ENCODE assay signal across 22 cellular contexts in genomic region chr11:12361650-12362049, GRCh38. TPM values are rescaled to one million over a fixed set of nuclear protein-coding genes. Genes with fewer than 3 reads are reported as not detected.
DNase-seq lines count a peak whose midpoint lies in the region; ATAC-seq and TF ChIP-seq lines count a peak whose summit lies in the region.
"Had no signal": no experiment of that assay in that cellular context is flagged by ENCODE, and none has a peak within 500 bp of the region (broad histone marks: within the 10 kb centered on the region; RNA-seq: fewer than 3 reads in every experiment).

No MANE protein-coding gene starts in this region.

- H3K27ac ChIP-seq in CD4-positive, alpha-beta T cell (ENCODE audit: low read depth, low read length): no peak overlapping the region
- no peak overlapping the region for H3K27ac ChIP-seq in HEK293 (ENCODE audit: extremely low read depth, low read depth, low read length)
- H3K27ac ChIP-seq in muscle layer of colon (ENCODE audit: low read depth, low read length): peak overlapping the region; percentile 36
- H3K27ac ChIP-seq: lower lobe of right lung had no signal

- H3K4me1 ChIP-seq in HEK293 (ENCODE audit: control insufficient read depth, insufficient read depth, low read length) (no peaks in the 10 kb centered on the region), muscle layer of colon (ENCODE audit: insufficient read depth, low read length) (peaks cover 31% of the 10 kb centered on the region), Caco-2 (peaks cover 18% of the 10 kb centered on the region)
- H3K4me1 ChIP-seq: lower lobe of right lung had no signal

- DNase-seq in CD4-positive, alpha-beta T cell: no peak
- no peak for DNase-seq in T-helper 17 cell
- DNase-seq in Caco-2: no peak
- no peak for DNase-seq in left cardiac atrium
- DNase-seq: activated CD4-positive, alpha-beta T cell treated with anti-CD3 and anti-CD28 coated beads, Interleukin-2, amount 10 ng/mL, durations not matched to agents 7 days and 5 days; C1 segment of cervical spinal cord; DMS53; foreskin fibroblast; KBM-7; lower lobe of right lung; MV-4-11; NCI-H2029 treated with DMSO at 0.1 percent for 48 hours; NCI-H526 treated with DMSO at 0.1 percent for 48 hours; SIG-M5; stimulated activated naive B cell treated with anti-CD40 and anti-IgM and Interleukin-4, amounts not matched to agents 10 μg/mL and 1 μg/mL and 100 μg/mL, for 72 hours; T-helper 1 cell had no signal

- H3K4me3 ChIP-seq in HEK293 (ENCODE audit: low read depth, low read length): no peak overlapping the region
- no peak overlapping the region for H3K4me3 ChIP-seq in muscle layer of colon (ENCODE audit: low read depth in 1 of 2, low read length in 2 of 2)
- no peak overlapping the region for H3K4me3 ChIP-seq in Caco-2 (ENCODE audit: low read depth, low read length)
- H3K4me3 ChIP-seq: hepatocyte, lower lobe of right lung had no signal

- BruUV-seq in Caco-2 (replicated peaks; lab: Mats Ljungman, UMichigan): no TSS peak

- POLR2A ChIA-PET in CD4-positive, alpha-beta T cell (lab: Charles Lee): interaction anchor here (0.9 kb wide), 1 partner anchor 16 kb away, joined by 3 read pairs; the partner anchor contains the start of gene PARVA
- POLR2A ChIA-PET in HEK293 (lab: Yijun Ruan, JAX) (no interaction called here), Caco-2 (lab: Charles Lee) (no interaction called here)

- peak overlapping the region; percentile 69 for H3K27ac Mint-ChIP-seq in CD4-positive, alpha-beta T cell
- peak overlapping the region; percentile 86 for H3K27ac Mint-ChIP-seq in T-helper 17 cell
- no peak overlapping the region for H3K27ac Mint-ChIP-seq in Caco-2 (ENCODE audit: unreplicated experiment)
- H3K27ac Mint-ChIP-seq: activated CD4-positive, alpha-beta T cell treated with anti-CD3 and anti-CD28 coated beads, Interleukin-2, amount 10 ng/mL, durations not matched to agents 7 days and 5 days; stimulated activated naive B cell treated with anti-CD40 and anti-IgM and Interleukin-4, amounts not matched to agents 10 μg/mL and 1 μg/mL and 100 μg/mL, for 72 hours had no signal

- no peak for TF ChIP-seq CTCF in CD4-positive, alpha-beta T cell (IDR thresholded peaks at IDR 0.05)
- TF ChIP-seq CTCF in HEK293 (tag by site-specific recombination; IDR thresholded peaks at IDR 0.05) (no peak), Caco-2 (IDR thresholded peaks at IDR 0.05; ENCODE audit: insufficient read depth in 1 of 2, low read depth in 1 of 2, low read length in 1 of 2, severe bottlenecking in 1 of 2, unreplicated experiment in 1 of 2) (no peak)

- no peak for ATAC-seq in CD4-positive, alpha-beta T cell (ENCODE audit: poor library complexity)
- ATAC-seq in T-helper 17 cell: no peak
- no peak for ATAC-seq in HG03460 (IDR thresholded peaks at IDR 0.05; ENCODE audit: unreplicated experiment)
- no peak for ATAC-seq in left cardiac atrium
- no peak for ATAC-seq in esophagus mucosa
- ATAC-seq: activated T-helper 17 cell treated with anti-CD3 and anti-CD28 coated beads, Interleukin-2, amount 50 U/mL, for 72 hours; lower lobe of right lung; stimulated activated naive B cell treated with anti-CD40 and anti-IgM and Interleukin-4, amounts not matched to agents 10 μg/mL and 1 μg/mL and 100 μg/mL, for 72 hours had no signal

- H3K9me3 Mint-ChIP-seq in CD4-positive, alpha-beta T cell: peaks cover 11% of the 10 kb centered on the region
- H3K9me3 Mint-ChIP-seq in Caco-2 (ENCODE audit: unreplicated experiment): no peaks in the 10 kb centered on the region
- H3K9me3 Mint-ChIP-seq: activated T-helper 17 cell treated with anti-CD3 and anti-CD28 coated beads, Interleukin-2, amount 50 U/mL, for 72 hours; stimulated activated naive B cell treated with anti-CD40 and anti-IgM and Interleukin-4, amounts not matched to agents 10 μg/mL and 1 μg/mL and 100 μg/mL, for 72 hours had no signal

- H3K36me3 Mint-ChIP-seq in CD4-positive, alpha-beta T cell (ENCODE audit: low read depth): peaks cover 9% of the 10 kb centered on the region
- H3K36me3 Mint-ChIP-seq in T-helper 17 cell (ENCODE audit: low read depth) (no peaks in the 10 kb centered on the region), Caco-2 (ENCODE audit: insufficient read depth, unreplicated experiment) (no peaks in the 10 kb centered on the region)
- H3K36me3 Mint-ChIP-seq: stimulated activated naive B cell treated with anti-CD40 and anti-IgM and Interleukin-4, amounts not matched to agents 10 μg/mL and 1 μg/mL and 100 μg/mL, for 72 hours had no signal

- no peaks in the 10 kb centered on the region for H3K27me3 ChIP-seq in CD4-positive, alpha-beta T cell (ENCODE audit: control insufficient read depth, insufficient read depth, low read length)
- H3K27me3 ChIP-seq in muscle layer of colon (ENCODE audit: control insufficient read depth in 1 of 2, insufficient read depth in 2 of 2, low read length in 2 of 2) (no peaks in the 10 kb centered on the region), Caco-2 (replicated peaks; ENCODE audit: control insufficient read depth, insufficient read depth, low read length) (no peaks in the 10 kb centered on the region)
- H3K27me3 ChIP-seq: hepatocyte had no signal

- H3K36me3 ChIP-seq in HEK293 (ENCODE audit: control insufficient read depth in 2 of 2, insufficient read depth in 1 of 2, low read length in 2 of 2): no peaks in the 10 kb centered on the region
- H3K36me3 ChIP-seq in muscle layer of colon (ENCODE audit: insufficient read depth, low read length): no peaks in the 10 kb centered on the region
- H3K36me3 ChIP-seq in Caco-2 (ENCODE audit: control insufficient read depth, insufficient read depth, low read length): no peaks in the 10 kb centered on the region
- H3K36me3 ChIP-seq: lower lobe of right lung had no signal

- H3K9ac ChIP-seq in muscle layer of colon (ENCODE audit: low read length): no peak overlapping the region

- H3K9me3 ChIP-seq in CD4-positive, alpha-beta T cell (ENCODE audit: control insufficient read depth, low read length): no peaks in the 10 kb centered on the region
- H3K9me3 ChIP-seq in HEK293 (ENCODE audit: control insufficient read depth, insufficient read depth, low read depth, low read length) (no peaks in the 10 kb centered on the region), T-helper 17 cell (ENCODE audit: control insufficient read depth, low read length, poor library complexity, severe bottlenecking) (no peaks in the 10 kb centered on the region), muscle layer of colon (ENCODE audit: low read length) (no peaks in the 10 kb centered on the region), Caco-2 (no peaks in the 10 kb centered on the region)
- H3K9me3 ChIP-seq: lower lobe of right lung had no signal

- H3K27me3 Mint-ChIP-seq in CD4-positive, alpha-beta T cell: no peaks in the 10 kb centered on the region
- no peaks in the 10 kb centered on the region for H3K27me3 Mint-ChIP-seq in T-helper 17 cell
- no peaks in the 10 kb centered on the region for H3K27me3 Mint-ChIP-seq in Caco-2 (ENCODE audit: insufficient read depth, unreplicated experiment)
- H3K27me3 Mint-ChIP-seq: activated CD4-positive, alpha-beta T cell treated with anti-CD3 and anti-CD28 coated beads, Interleukin-2, amount 10 ng/mL, durations not matched to agents 7 days and 5 days; activated T-helper 17 cell treated with anti-CD3 and anti-CD28 coated beads, Interleukin-2, amount 50 U/mL, for 72 hours had no signal

- CTCF ChIA-PET in CD4-positive, alpha-beta T cell (lab: Charles Lee): no interaction called here
- CTCF ChIA-PET in HEK293 (lab: Yijun Ruan, JAX): interaction anchor here (0.8 to 2.2 kb wide), 3 partner anchors 13 to 30 kb away, joined by 3 to 7 read pairs (median 3); partner anchors contain the start of gene PARVA
- CTCF ChIA-PET in Caco-2 (lab: Charles Lee): no interaction called here

- intact Hi-C loops in CD4-positive, alpha-beta T cell (cut with DNase I, micrococcal nuclease): loop anchor here in 1 of 2 experiments (5.0 kb wide), 1 partner anchor 1479 kb away; no protein-coding TSS in a partner anchor
- intact Hi-C loops in Caco-2 (cut with micrococcal nuclease; ENCODE audit: unreplicated experiment) (no loop called here), left cardiac atrium (cut with DNase I) (no loop called here)

- peaks cover 82% of the 10 kb centered on the region for H3K4me1 Mint-ChIP-seq in CD4-positive, alpha-beta T cell (ENCODE audit: low read depth)
- H3K4me1 Mint-ChIP-seq in T-helper 17 cell: peaks cover 30% of the 10 kb centered on the region
- H3K4me1 Mint-ChIP-seq in Caco-2 (ENCODE audit: low read depth, unreplicated experiment): peaks cover 13% of the 10 kb centered on the region
- H3K4me1 Mint-ChIP-seq: stimulated activated naive B cell treated with anti-CD40 and anti-IgM and Interleukin-4, amounts not matched to agents 10 μg/mL and 1 μg/mL and 100 μg/mL, for 72 hours had no signal

- H3K4me3 Mint-ChIP-seq in CD4-positive, alpha-beta T cell: no peak overlapping the region
- H3K4me3 Mint-ChIP-seq in T-helper 17 cell: peak overlapping the region; percentile 4
- H3K4me3 Mint-ChIP-seq in Caco-2 (ENCODE audit: unreplicated experiment): no peak overlapping the region
- H3K4me3 Mint-ChIP-seq: activated CD4-positive, alpha-beta T cell treated with anti-CD3 and anti-CD28 coated beads, Interleukin-2, amount 10 ng/mL, durations not matched to agents 7 days and 5 days; activated T-helper 17 cell treated with anti-CD3 and anti-CD28 coated beads, Interleukin-2, amount 50 U/mL, for 72 hours; stimulated activated naive B cell treated with anti-CD40 and anti-IgM and Interleukin-4, amounts not matched to agents 10 μg/mL and 1 μg/mL and 100 μg/mL, for 72 hours had no signal

TF ChIP-seq in HEK293, 187 proteins besides CTCF, POLR2A, EP300 and RAD21:
- TF ChIP-seq ZBTB17 (tag by site-specific recombination; IDR thresholded peaks at IDR 0.05): peak; percentile 30; the same call in 1 of the 2 replicates
- TF ChIP-seq ZNF560 (tag by site-specific recombination; IDR thresholded peaks at IDR 0.05; ENCODE audit: borderline replicate concordance): no peak
TF ChIP-seq in HEK293: peak in this region for 1.

RNA-seq across cellular contexts. Expression of gene PARVA, which starts 15.7 kb away (rescaled TPM):
- total RNA-seq in CD4-positive, alpha-beta T cell: under 1 TPM; 0.08 to 0.98 TPM
- 1 to 10 TPM in 1 of 2 donors, under 1 TPM in 1; 0.16 to 1.8 TPM for total RNA-seq in T-helper 17 cell
- total RNA-seq in Caco-2 (2022): 37.6 and 45.3 TPM in 2 replicates
- total RNA-seq in left cardiac atrium: 100 to 1,000 TPM in 1 of 2 donors, 10 to 100 TPM in 1; 66.5 to 105 TPM
- 28.9 TPM for total RNA-seq in esophagus mucosa

Comparison
In these comparisons a context has a peak if more than half of its experiments do, and no peak if none do; other contexts are left out.
1. RNA of gene PARVA, which starts 15.7 kb away (total RNA-seq): 66.5 to 105 TPM in left cardiac atrium, 37.6 to 45.3 TPM in Caco-2 and 28.9 TPM in esophagus mucosa (single experiment); 0.16 to 1.8 TPM in T-helper 17 cell and 0.08 to 0.98 TPM in CD4-positive, alpha-beta T cell; every median in the first group is over 10 times any median in the second.